In the genomic region with DNA sequence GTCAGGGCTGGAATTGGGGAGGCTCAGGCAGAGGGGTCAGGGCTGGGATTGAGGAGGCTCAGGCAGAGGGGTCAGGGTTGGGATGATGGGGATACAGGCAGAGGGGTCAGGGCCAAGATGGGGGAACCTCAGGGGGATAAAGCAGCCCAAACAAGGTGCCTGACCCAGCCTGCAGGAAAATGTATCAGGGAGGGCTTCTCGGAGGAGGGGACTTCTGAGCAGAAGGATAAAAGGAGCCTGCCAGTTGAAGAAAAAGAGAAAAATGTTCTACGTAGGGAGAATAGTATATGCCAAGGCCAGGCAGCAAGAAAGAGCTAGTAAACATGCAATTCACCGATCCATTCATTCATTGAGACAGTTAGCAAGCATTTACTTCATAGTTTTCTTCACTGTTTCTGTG, we compare ENCODE assay signal across 24 cellular contexts.
"Had no signal": no experiment of that assay in that cellular context is flagged by ENCODE, and none has a peak within 500 bp of the region (broad histone marks: within the 10 kb centered on the region; RNA-seq: fewer than 3 reads in every experiment).

No MANE protein-coding gene starts in this region.

- H3K4me1 ChIP-seq: left lung, psoas muscle, sigmoid colon, tibial nerve, upper lobe of left lung had no signal

- H3K36me3 Mint-ChIP-seq: natural killer cell had no signal

- H3K4me3 ChIP-seq: coronary artery, esophagus squamous epithelium, heart right ventricle, left lung, ovary, psoas muscle, sigmoid colon, thoracic aorta, tibial nerve, upper lobe of left lung had no signal

- H3K36me3 ChIP-seq: esophagus squamous epithelium, heart right ventricle, left lung, ovary, sigmoid colon, thoracic aorta, upper lobe of left lung had no signal

- H3K9me3 ChIP-seq: psoas muscle had no signal

- H3K27ac ChIP-seq: coronary artery, esophagus squamous epithelium, heart right ventricle, left lung, ovary, psoas muscle, sigmoid colon, thoracic aorta, tibial nerve, upper lobe of left lung had no signal

- DNase-seq: effector memory CD8-positive, alpha-beta T cell; erythroblast; esophagus squamous epithelium; foreskin melanocyte; glutamatergic neuron; heart right ventricle; hippocampal formation; left cardiac atrium; left lung; mammary epithelial cell; natural killer cell; occipital lobe; ovary; psoas muscle; right cardiac atrium; sigmoid colon; stimulated activated CD4-positive, alpha-beta T cell treated with anti-CD3 and anti-CD28 coated beads, Interleukin-2, amount 100 ng/mL, for 24 hours; stimulated activated CD4-positive, alpha-beta T cell treated with anti-CD3 and anti-CD28 coated beads, Interleukin-4, amount 100 ng/mL, for 24 hours; stimulated activated naive B cell treated with anti-CD40 and anti-IgM and Interleukin-4, amounts not matched to agents 10 μg/mL and 1 μg/mL and 100 μg/mL, for 72 hours; upper lobe of left lung had no signal

- ATAC-seq: effector memory CD8-positive, alpha-beta T cell; heart right ventricle; left cardiac atrium; left lung; natural killer cell; psoas muscle; right cardiac atrium; stimulated activated naive B cell treated with anti-CD40 and anti-IgM and Interleukin-4, amounts not matched to agents 10 μg/mL and 1 μg/mL and 100 μg/mL, for 72 hours had no signal

- H3K27me3 ChIP-seq: ovary, tibial nerve, upper lobe of left lung had no signal

- H3K27me3 Mint-ChIP-seq: effector memory CD8-positive, alpha-beta T cell had no signal

- H3K4me3 Mint-ChIP-seq: effector memory CD8-positive, alpha-beta T cell; natural killer cell; stimulated activated naive B cell treated with anti-CD40 and anti-IgM and Interleukin-4, amounts not matched to agents 10 μg/mL and 1 μg/mL and 100 μg/mL, for 72 hours; stimulated activated naive CD8-positive, alpha-beta T cell treated with anti-CD3 and anti-CD28 coated beads, Interleukin-15, Interleukin-2, amounts not matched to agents 100 ng/mL and 50 ng/mL, for 24 hours had no signal

- H3K27ac Mint-ChIP-seq: effector memory CD8-positive, alpha-beta T cell; natural killer cell; stimulated activated naive B cell treated with anti-CD40 and anti-IgM and Interleukin-4, amounts not matched to agents 10 μg/mL and 1 μg/mL and 100 μg/mL, for 72 hours had no signal
